Comparison of ENCODE assay signal across 28 cellular contexts in the genomic region with DNA sequence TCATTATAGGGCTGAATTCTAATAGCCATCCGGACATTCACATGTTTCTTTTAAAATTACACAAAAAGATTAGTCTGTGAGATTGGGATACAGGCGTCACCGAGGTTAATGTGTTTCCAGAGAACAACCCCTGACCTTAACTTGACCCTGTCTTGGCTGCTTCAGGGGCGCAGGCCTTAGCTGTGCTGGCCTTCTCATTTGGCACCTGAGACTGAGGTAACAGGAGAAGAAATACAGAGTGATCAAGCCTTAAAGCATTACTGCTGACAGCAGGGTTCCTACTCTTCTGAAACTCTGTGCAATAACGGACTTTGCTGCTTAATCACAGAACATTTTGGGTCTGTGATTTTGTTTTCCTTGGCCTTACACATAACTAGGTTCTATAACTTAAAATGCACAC.
"Had no signal": no experiment of that assay in that cellular context is flagged by ENCODE, and none has a peak within 500 bp of the region (broad histone marks: within the 10 kb centered on the region; RNA-seq: fewer than 3 reads in every experiment).

No MANE protein-coding gene starts in this region.

- H3K27me3 Mint-ChIP-seq: activated naive CD4-positive, alpha-beta T cell treated with anti-CD3 and anti-CD28 coated beads, Interleukin-2, amount 10 ng/mL, durations not matched to agents 7 days and 5 days; activated naive CD8-positive, alpha-beta T cell treated with anti-CD3 and anti-CD28 coated beads, Interleukin-2, amount 50 U/mL, for 24 hours had no signal

- H3K4me3 ChIP-seq: coronary artery, dorsolateral prefrontal cortex, gastrocnemius medialis, left lung, spleen, tibial nerve had no signal

- H3K4me1 ChIP-seq: parathyroid adenoma had no signal

- H3K9me3 Mint-ChIP-seq: activated naive CD4-positive, alpha-beta T cell treated with anti-CD3 and anti-CD28 coated beads, Interleukin-2, amount 10 ng/mL, durations not matched to agents 7 days and 5 days; activated naive CD8-positive, alpha-beta T cell treated with anti-CD3 and anti-CD28 coated beads, Interleukin-2, amount 50 U/mL, for 24 hours; activated T-helper 1 cell treated with anti-CD3 and anti-CD28 coated beads, Interleukin-12 subunit alpha, Interleukin-12 subunit beta, Interleukin-2, Interleukin-4 antibody, amounts not matched to agents 30 ng/mL and 10 ng/mL and 1 ng/mL, durations not matched to agents 14 hours and 24 hours and 36 hours; naive B cell; neural crest cell had no signal

- H3K27ac ChIP-seq: coronary artery, left lung, parathyroid adenoma, spleen, tibial nerve had no signal

- H3K4me1 Mint-ChIP-seq: naive B cell had no signal

- H3K27me3 ChIP-seq: dorsolateral prefrontal cortex, gastrocnemius medialis, left lung, spleen, tibial nerve had no signal

- H3K27ac Mint-ChIP-seq: activated naive CD4-positive, alpha-beta T cell treated with anti-CD3 and anti-CD28 coated beads, Interleukin-2, amount 10 ng/mL, durations not matched to agents 7 days and 5 days; activated naive CD8-positive, alpha-beta T cell treated with anti-CD3 and anti-CD28 coated beads, Interleukin-2, amount 50 U/mL, for 24 hours; activated T-helper 1 cell treated with anti-CD3 and anti-CD28 coated beads, Interleukin-12 subunit alpha, Interleukin-12 subunit beta, Interleukin-2, Interleukin-4 antibody, amounts not matched to agents 30 ng/mL and 10 ng/mL and 1 ng/mL, durations not matched to agents 14 hours and 24 hours and 36 hours; naive B cell had no signal

- H3K4me3 Mint-ChIP-seq: activated naive CD4-positive, alpha-beta T cell treated with anti-CD3 and anti-CD28 coated beads, Interleukin-2, amount 10 ng/mL, durations not matched to agents 7 days and 5 days; activated naive CD8-positive, alpha-beta T cell treated with anti-CD3 and anti-CD28 coated beads, Interleukin-2, amount 50 U/mL, for 24 hours; activated T-helper 1 cell treated with anti-CD3 and anti-CD28 coated beads, Interleukin-12 subunit alpha, Interleukin-12 subunit beta, Interleukin-2, Interleukin-4 antibody, amounts not matched to agents 30 ng/mL and 10 ng/mL and 1 ng/mL, durations not matched to agents 14 hours and 24 hours and 36 hours; neural crest cell had no signal

- H3K36me3 Mint-ChIP-seq: activated naive CD4-positive, alpha-beta T cell treated with anti-CD3 and anti-CD28 coated beads, Interleukin-2, amount 10 ng/mL, durations not matched to agents 7 days and 5 days; naive B cell had no signal

- H3K9me3 ChIP-seq: gastrocnemius medialis, left lung, spleen, tibial nerve had no signal

- DNase-seq: activated CD4-positive, alpha-beta T cell treated with anti-CD3 and anti-CD28 coated beads for 4 hours; activated CD4-positive, alpha-beta T cell treated with anti-CD3 and anti-CD28 coated beads, Interleukin-2, amount 50 U/mL, for 48 hours; activated CD4-positive, CD25-positive, alpha-beta regulatory T cell; activated CD8-positive, alpha-beta memory T cell treated with anti-CD3 and anti-CD28 coated beads, Interleukin-2, amount 50 U/mL, for 4 hours; activated gamma-delta T cell; activated naive CD4-positive, alpha-beta T cell treated with anti-CD3 and anti-CD28 coated beads, Interleukin-2, amount 10 ng/mL, durations not matched to agents 7 days and 5 days; activated naive CD8-positive, alpha-beta T cell treated with anti-CD3 and anti-CD28 coated beads, Interleukin-2, amount 50 U/mL, for 24 hours; activated T-cell treated with anti-CD3 and anti-CD28 coated beads, Interleukin-2, amount 50 U/mL, for 1 hour; amygdala; cerebellar nuclear complex; dorsolateral prefrontal cortex; effector memory CD4-positive, alpha-beta T cell; erythroblast; gastrocnemius medialis; glutamatergic neuron; hippocampal formation; kidney; left lung; naive B cell; nucleus accumbens; right cardiac atrium; spleen; stimulated activated naive CD4-positive, alpha-beta T cell treated with Interleukin-2 at 50 U/mL for 16 hours had no signal

- ATAC-seq: activated naive CD8-positive, alpha-beta T cell treated with anti-CD3 and anti-CD28 coated beads, Interleukin-2, amount 50 U/mL, for 24 hours; left lung had no signal
